Comparison of ENCODE assay signal across 10 cellular contexts in genomic region chr4:158775091-158775651, GRCh38. TPM values are rescaled to one million over a fixed set of nuclear protein-coding genes. Genes with fewer than 3 reads are reported as not detected.
DNase-seq lines count a peak whose midpoint lies in the region; ATAC-seq, FAIRE-seq and TF ChIP-seq lines count a peak whose summit lies in the region.
"Had no signal": no experiment of that assay in that cellular context is flagged by ENCODE, and none has a peak within 500 bp of the region (broad histone marks: within the 10 kb centered on the region; RNA-seq: fewer than 3 reads in every experiment).

No MANE protein-coding gene starts in this region.

- FAIRE-seq in H54 (lab: Jason Lieb, UNC) = no peak
- FAIRE-seq: GM18507 had no signal

- H3K9me3 ChIP-seq in mesodermal cell (ENCODE audit: control insufficient read depth, low read length) (no peaks in the 10 kb centered on the region), upper lobe of right lung (no peaks in the 10 kb centered on the region)

- CTCF ChIA-PET in RWPE1 (lab: Yijun Ruan, JAX) = no interaction called here

- TF ChIP-seq POLR2A in H54 (IDR thresholded peaks at IDR 0.05; ENCODE audit: low read depth, low read length) = no peak

- ATAC-seq in upper lobe of right lung (peak; percentile 43), HG03342 (IDR thresholded peaks at IDR 0.05; ENCODE audit: unreplicated experiment) (no peak)

- TF ChIP-seq CTCF in RWPE1 (conservative IDR thresholded peaks at IDR 0.05; ENCODE audit: low read depth) = no peak
- TF ChIP-seq CTCF in upper lobe of right lung (IDR thresholded peaks at IDR 0.05) = no peak

- intact Hi-C loops in upper lobe of right lung (cut with DNase I) = no loop called here

- peaks cover 16% of the 10 kb centered on the region for H3K4me1 ChIP-seq in mesodermal cell (ENCODE audit: control insufficient read depth, insufficient read depth, low read length, poor library complexity, severe bottlenecking)
- peaks cover 50% of the 10 kb centered on the region for H3K4me1 ChIP-seq in upper lobe of right lung

- POLR2A ChIA-PET in RWPE1 (lab: Yijun Ruan, JAX; ENCODE audit: low non-redundant PET) = no interaction called here

- no peak overlapping the region for H3K4me3 ChIP-seq in mesodermal cell (ENCODE audit: extremely low read depth, insufficient read depth, low read length, poor library complexity, severe bottlenecking)
- H3K4me3 ChIP-seq in upper lobe of right lung = peak overlapping the region; percentile 1

- WGBS in mesodermal cell (ENCODE audit: insufficient coverage in 2 of 2), 2 experiments = 69% methylated on average over 1 of the region's 1 CpG; no CpG with 5 or more reads in 1 of the 2 experiments

- H3K27ac ChIP-seq in RWPE1 (no peak overlapping the region), epithelial cell of prostate (peak overlapping the region; percentile 15), mesodermal cell (ENCODE audit: low read depth, low read length, severe bottlenecking) (peak overlapping the region; percentile 77), upper lobe of right lung (peak overlapping the region; percentile 45)

- H3K36me3 ChIP-seq in mesodermal cell (ENCODE audit: control insufficient read depth, insufficient read depth, low read length) (no peaks in the 10 kb centered on the region), upper lobe of right lung (no peaks in the 10 kb centered on the region)

- H3K27me3 ChIP-seq in upper lobe of right lung = no peaks in the 10 kb centered on the region

- DNase-seq in RWPE1 (ENCODE audit: low spot score) (peak; percentile 45), epithelial cell of prostate (ENCODE audit: low read depth, low spot score) (no peak), upper lobe of right lung (no peak), H54 (ENCODE audit: insufficient read length, low spot score) (no peak), NCI-H446 treated with DMSO at 0.1 percent for 48 hours (lab: John Stamatoyannopoulos, UW) (no peak)
- DNase-seq: activated CD4-positive, CD25-positive, alpha-beta regulatory T cell treated with anti-CD3 and anti-CD28 coated beads, Interleukin-2, amount 50 U/mL, for 72 hours; NCI-H2081 had no signal

RNA-seq across cellular contexts. Expression of gene FNIP2, which starts 6.3 kb away (rescaled TPM):
- 15.5 TPM for polyA plus RNA-seq in mesodermal cell (2013, experiment 1 of 2)
- 19.4 TPM for polyA plus RNA-seq in mesodermal cell (2013, experiment 2 of 2)
- 98.4 TPM for total RNA-seq in upper lobe of right lung

RNA-seq across cellular contexts. Expression of gene PPID, which starts 52.0 kb away (rescaled TPM):
- 34.2 TPM for polyA plus RNA-seq in mesodermal cell (2013, experiment 1 of 2)
- polyA plus RNA-seq in mesodermal cell (2013, experiment 2 of 2) = 38.2 TPM
- 19.7 TPM for total RNA-seq in upper lobe of right lung
